Comparison of ENCODE assay signal across 18 cellular contexts in the genomic region with DNA sequence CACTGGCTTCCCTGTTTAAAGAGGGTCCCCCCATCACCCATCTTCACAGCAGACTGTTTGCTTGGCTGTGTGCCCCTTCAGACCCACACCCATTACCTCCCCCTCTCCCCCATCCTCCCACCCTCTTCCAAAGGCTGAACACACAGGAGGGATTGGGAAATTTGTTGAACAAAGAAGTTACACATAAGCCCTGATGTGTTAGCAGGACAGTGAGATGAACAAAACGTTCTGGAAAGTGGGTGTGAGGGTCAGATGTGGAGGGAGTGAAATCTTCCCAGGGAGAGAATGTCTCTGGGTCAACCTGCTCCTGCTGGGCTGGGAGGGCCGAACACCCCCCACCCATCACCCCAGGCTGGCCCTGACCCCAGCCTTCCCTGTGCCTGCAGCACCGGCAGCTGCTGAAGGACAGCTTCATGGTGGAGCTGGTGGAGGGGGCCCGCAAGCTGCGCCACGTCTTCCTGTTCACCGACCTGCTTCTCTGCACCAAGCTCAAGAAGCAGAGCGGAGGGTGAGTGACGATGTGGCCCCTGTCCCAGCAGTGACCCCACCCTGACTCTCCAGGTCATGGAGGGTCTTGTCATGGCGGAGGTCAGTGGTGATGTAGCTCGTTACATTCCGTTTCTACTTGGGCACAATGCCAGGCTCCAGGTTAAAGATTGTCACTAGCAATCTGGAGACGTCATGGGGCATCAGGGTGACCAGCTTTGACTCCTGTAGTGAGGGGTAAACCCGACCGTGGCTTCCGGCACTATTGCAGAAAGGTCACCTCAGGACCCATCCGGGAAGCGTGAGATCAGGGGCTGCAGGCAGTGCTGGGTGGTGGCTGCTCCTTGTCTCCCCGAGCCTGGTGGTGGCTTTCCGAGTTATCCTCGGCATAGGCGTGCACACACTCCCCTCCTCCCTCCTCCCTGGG.
DNase-seq lines count a peak whose midpoint lies in the region; ATAC-seq and TF ChIP-seq lines count a peak whose summit lies in the region.
"Had no signal": no experiment of that assay in that cellular context is flagged by ENCODE, and none has a peak within 500 bp of the region (broad histone marks: within the 10 kb centered on the region; RNA-seq: fewer than 3 reads in every experiment).

No MANE protein-coding gene starts in this region.

- peak; percentile 11 to 41 for TF ChIP-seq RAD21 in liver (IDR thresholded peaks at IDR 0.05)

- H3K27me3 Mint-ChIP-seq in MCF 10A (ENCODE audit: insufficient read depth, unreplicated experiment) = no peaks in the 10 kb centered on the region
- no peaks in the 10 kb centered on the region for H3K27me3 Mint-ChIP-seq in stimulated activated naive B cell treated with anti-CD40 and anti-IgM and Interleukin-4, amounts not matched to agents 10 μg/mL and 1 μg/mL and 100 μg/mL, for 72 hours
- no peaks in the 10 kb centered on the region for H3K27me3 Mint-ChIP-seq in T-cell

- CTCF ChIA-PET in MCF 10A (lab: Yijun Ruan, JAX) = interaction anchor here (0.7 to 1.4 kb wide), 2 partner anchors 105 to 702 kb away, joined by 3 to 7 read pairs; no protein-coding TSS in a partner anchor
- CTCF ChIA-PET in T-cell (lab: Charles Lee) = interaction anchor here (0.5 to 1.1 kb wide), 3 partner anchors 105 to 160 kb away, joined by 3 to 5 read pairs (median 4); no protein-coding TSS in a partner anchor

- H3K27ac ChIP-seq in liver (ENCODE audit: low read depth in 1 of 2, low read length in 2 of 2) = no peak overlapping the region
- H3K27ac ChIP-seq: colonic mucosa, foreskin keratinocyte, pancreas, spleen had no signal

- H3K4me1 Mint-ChIP-seq in MCF 10A (ENCODE audit: insufficient read depth, unreplicated experiment) = peaks cover 21% of the 10 kb centered on the region
- peaks cover 2 to 15% of the 10 kb centered on the region in 2 donors for H3K4me1 Mint-ChIP-seq in stimulated activated naive B cell treated with anti-CD40 and anti-IgM and Interleukin-4, amounts not matched to agents 10 μg/mL and 1 μg/mL and 100 μg/mL, for 72 hours
- peaks cover 0 to 30% (median 19%) of the 10 kb centered on the region in 3 donors for H3K4me1 Mint-ChIP-seq in T-cell

- POLR2A ChIA-PET in MCF 10A (lab: Yijun Ruan, JAX) (no interaction called here), T-cell (lab: Charles Lee) (no interaction called here)

- H3K9me3 ChIP-seq in liver (ENCODE audit: control insufficient read depth in 4 of 4, low read length in 3 of 4) = no peaks in the 10 kb centered on the region
- H3K9me3 ChIP-seq: colonic mucosa, pancreas, Peyer's patch, spleen, upper lobe of left lung had no signal

- WGBS in liver = 67% methylated on average over 22 of the region's 22 CpGs

- TF ChIP-seq CTCF in MCF 10A (IDR thresholded peaks at IDR 0.05; ENCODE audit: unreplicated experiment) (no peak), liver (IDR thresholded peaks at IDR 0.05; ENCODE audit: low read depth, low read length, missing input control) (no peak)

- H3K36me3 ChIP-seq in liver (ENCODE audit: control insufficient read depth in 4 of 4, insufficient read depth in 3 of 4, low read depth in 1 of 4, low read length in 3 of 4) = peaks cover 4 to 27% (median 5%) of the 10 kb centered on the region in 4 donors
- H3K36me3 ChIP-seq: colonic mucosa had no signal

- no peak overlapping the region for H3K4me3 ChIP-seq in liver (ENCODE audit: low read depth in 1 of 3, low read length in 3 of 3)
- H3K4me3 ChIP-seq: colonic mucosa, pancreas, Peyer's patch, spleen, upper lobe of left lung had no signal

- intact Hi-C loops in MCF 10A (cut with micrococcal nuclease) = no loop called here

- H3K4me3 Mint-ChIP-seq in MCF 10A (ENCODE audit: unreplicated experiment) (no peak overlapping the region), T-cell (no peak overlapping the region)
- H3K4me3 Mint-ChIP-seq in stimulated activated naive B cell treated with anti-CD40 and anti-IgM and Interleukin-4, amounts not matched to agents 10 μg/mL and 1 μg/mL and 100 μg/mL, for 72 hours = no peak overlapping the region

- H3K9ac ChIP-seq in liver (ENCODE audit: low read depth in 1 of 2, low read length in 2 of 2) = no peak overlapping the region

- H3K9me3 Mint-ChIP-seq in MCF 10A (ENCODE audit: unreplicated experiment) (no peaks in the 10 kb centered on the region), T-cell (no peaks in the 10 kb centered on the region)
- H3K9me3 Mint-ChIP-seq in stimulated activated naive B cell treated with anti-CD40 and anti-IgM and Interleukin-4, amounts not matched to agents 10 μg/mL and 1 μg/mL and 100 μg/mL, for 72 hours = no peaks in the 10 kb centered on the region

- H3K27ac Mint-ChIP-seq in MCF 10A (ENCODE audit: low read depth, unreplicated experiment) (peak overlapping the region; percentile 19), T-cell (no peak overlapping the region)
- H3K27ac Mint-ChIP-seq in stimulated activated naive B cell treated with anti-CD40 and anti-IgM and Interleukin-4, amounts not matched to agents 10 μg/mL and 1 μg/mL and 100 μg/mL, for 72 hours = peak overlapping the region; percentile 20

- peak; percentile 70 for DNase-seq in HuH-7.5 (ENCODE audit: low spot score)
- DNase-seq in MCF 10A (ENCODE audit: unreplicated experiment) = no peak
- DNase-seq in stimulated activated naive B cell treated with anti-CD40 and anti-IgM and Interleukin-4, amounts not matched to agents 10 μg/mL and 1 μg/mL and 100 μg/mL, for 72 hours = no peak
- DNase-seq in hippocampal formation (lab: John Stamatoyannopoulos, UW) = no peak
- DNase-seq in NCI-H1694 treated with DMSO at 0.1 percent for 48 hours (lab: John Stamatoyannopoulos, UW) = no peak
- no peak for DNase-seq in T-cell
- no peak for DNase-seq in activated gamma-delta T cell (lab: John Stamatoyannopoulos, UW)
- DNase-seq: activated CD4-positive, alpha-beta T cell treated with anti-CD3 and anti-CD28 coated beads for 48 hours; activated CD8-positive, alpha-beta memory T cell treated with anti-CD3 and anti-CD28 coated beads, Interleukin-2, amount 50 U/mL, for 4 hours; colonic mucosa; foreskin keratinocyte; left colon; NCI-H1417; pancreas; Peyer's patch; spleen; upper lobe of left lung had no signal

- peaks cover 0 to 10% (median 2%) of the 10 kb centered on the region in 4 donors for H3K4me1 ChIP-seq in liver (ENCODE audit: control insufficient read depth in 4 of 4, insufficient read depth in 4 of 4, low read length in 3 of 4)

- no peaks in the 10 kb centered on the region for H3K27me3 ChIP-seq in liver (ENCODE audit: control insufficient read depth in 4 of 4, insufficient read depth in 4 of 4, low read length in 3 of 4)
- H3K27me3 ChIP-seq: colonic mucosa, foreskin keratinocyte, pancreas, Peyer's patch, spleen, upper lobe of left lung had no signal

- H3K36me3 Mint-ChIP-seq in MCF 10A (ENCODE audit: insufficient read depth, unreplicated experiment) (peaks cover 28% of the 10 kb centered on the region), T-cell (peaks cover 22% of the 10 kb centered on the region)
- H3K36me3 Mint-ChIP-seq in stimulated activated naive B cell treated with anti-CD40 and anti-IgM and Interleukin-4, amounts not matched to agents 10 μg/mL and 1 μg/mL and 100 μg/mL, for 72 hours = peaks cover 14 to 24% of the 10 kb centered on the region in 2 donors

- BruUV-seq in MCF 10A (replicated peaks; lab: Mats Ljungman, UMichigan) = no TSS peak

- ATAC-seq in stimulated activated naive B cell treated with anti-CD40 and anti-IgM and Interleukin-4, amounts not matched to agents 10 μg/mL and 1 μg/mL and 100 μg/mL, for 72 hours (replicated peaks) = no peak
- ATAC-seq in T-cell (replicated peaks in 1 of 4) = no peak
- ATAC-seq: foreskin keratinocyte, left colon, pancreas had no signal

TF ChIP-seq in liver, 16 proteins besides CTCF, POLR2A, EP300 and RAD21 (continues in another document):
- TF ChIP-seq SP1 (IDR thresholded peaks at IDR 0.05) (peak; percentile 45), FOXA2 (IDR thresholded peaks at IDR 0.05) (no peak), NR2F2 (IDR thresholded peaks at IDR 0.05) (peak; percentile 17), RXRA (IDR thresholded peaks at IDR 0.05) (peak in 1 of 2 donors; percentile 77), GABPA (IDR thresholded peaks at IDR 0.05 in 1 of 2, conservative IDR thresholded peaks at IDR 0.05 in 1 of 2) (no peak), TAF1 (conservative IDR thresholded peaks at IDR 0.05) (no peak), EGR1 (IDR thresholded peaks at IDR 0.05; ENCODE audit: low read depth in 2 of 2) (no peak), JUND (IDR thresholded peaks at IDR 0.05) (peak in 1 of 2 donors; percentile 7), YY1 (IDR thresholded peaks at IDR 0.05) (no peak), HNF4A (conservative IDR thresholded peaks at IDR 0.05) (peak in 1 of 2 donors; percentile 62)
- TF ChIP-seq, protein P1, sequence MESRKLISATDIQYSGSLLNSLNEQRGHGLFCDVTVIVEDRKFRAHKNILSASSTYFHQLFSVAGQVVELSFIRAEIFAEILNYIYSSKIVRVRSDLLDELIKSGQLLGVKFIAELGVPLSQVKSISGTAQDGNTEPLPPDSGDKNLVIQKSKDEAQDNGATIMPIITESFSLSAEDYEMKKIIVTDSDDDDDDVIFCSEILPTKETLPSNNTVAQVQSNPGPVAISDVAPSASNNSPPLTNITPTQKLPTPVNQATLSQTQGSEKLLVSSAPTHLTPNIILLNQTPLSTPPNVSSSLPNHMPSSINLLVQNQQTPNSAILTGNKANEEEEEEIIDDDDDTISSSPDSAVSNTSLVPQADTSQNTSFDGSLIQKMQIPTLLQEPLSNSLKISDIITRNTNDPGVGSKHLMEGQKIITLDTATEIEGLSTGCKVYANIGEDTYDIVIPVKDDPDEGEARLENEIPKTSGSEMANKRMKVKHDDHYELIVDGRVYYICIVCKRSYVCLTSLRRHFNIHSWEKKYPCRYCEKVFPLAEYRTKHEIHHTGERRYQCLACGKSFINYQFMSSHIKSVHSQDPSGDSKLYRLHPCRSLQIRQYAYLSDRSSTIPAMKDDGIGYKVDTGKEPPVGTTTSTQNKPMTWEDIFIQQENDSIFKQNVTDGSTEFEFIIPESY (IDR thresholded peaks at IDR 0.05) = no peak
- TF ChIP-seq, protein P2, sequence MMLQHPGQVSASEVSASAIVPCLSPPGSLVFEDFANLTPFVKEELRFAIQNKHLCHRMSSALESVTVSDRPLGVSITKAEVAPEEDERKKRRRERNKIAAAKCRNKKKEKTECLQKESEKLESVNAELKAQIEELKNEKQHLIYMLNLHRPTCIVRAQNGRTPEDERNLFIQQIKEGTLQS (IDR thresholded peaks at IDR 0.05) = no peak

Comparison
In these comparisons a context has a peak if more than half of its experiments do, and no peak if none do; other contexts are left out.
1. H3K27ac Mint-ChIP-seq: peak in MCF 10A (single experiment) and stimulated activated naive B cell treated with anti-CD40 and anti-IgM and Interleukin-4, amounts not matched to agents 10 μg/mL and 1 μg/mL and 100 μg/mL, for 72 hours (single experiment); none in T-cell (0 of 2).